Comparison of ENCODE assay signal across 8 cellular contexts in the genomic region with DNA sequence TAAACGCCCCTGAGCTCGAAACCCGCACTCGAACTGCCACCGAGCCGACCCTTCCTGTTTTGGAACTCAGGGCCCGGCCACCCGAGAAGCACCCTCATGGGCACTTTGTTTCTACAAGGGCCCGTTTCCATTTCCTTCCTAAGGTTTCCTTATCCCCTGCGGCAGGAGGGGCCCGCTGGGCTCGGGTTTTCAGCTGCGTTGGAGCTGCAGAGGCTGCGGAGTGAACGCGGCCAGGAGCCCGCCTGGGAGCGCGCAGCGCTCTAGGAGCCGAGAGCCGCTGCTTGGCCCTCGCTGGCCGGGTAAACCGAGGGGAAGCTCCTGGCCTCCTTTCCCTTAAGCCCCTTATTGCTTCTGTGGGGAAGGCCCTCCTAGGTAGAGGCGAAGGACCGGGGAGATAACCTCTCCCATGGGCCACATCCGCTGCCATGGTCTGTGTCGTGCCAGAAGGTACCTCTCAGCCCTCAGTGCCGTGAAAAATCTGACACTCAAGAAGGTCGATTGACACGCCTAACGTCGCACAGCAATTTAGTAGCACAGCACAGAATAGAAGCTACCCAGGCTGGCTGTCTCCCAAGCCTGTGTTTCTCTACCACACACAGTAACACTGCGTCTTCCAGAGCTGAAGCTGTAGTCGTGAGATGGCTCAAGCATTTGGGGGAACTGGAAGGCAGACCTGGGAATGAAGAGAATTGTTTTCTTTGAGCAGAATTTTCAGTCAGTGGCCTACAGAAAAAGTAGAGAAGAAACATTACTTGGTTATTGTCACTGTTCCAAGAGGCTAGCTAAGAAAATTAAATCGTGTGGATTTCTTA. TPM values are rescaled to one million over a fixed set of nuclear protein-coding genes. Genes with fewer than 3 reads are reported as not detected.
DNase-seq lines count a peak whose midpoint lies in the region; ATAC-seq and TF ChIP-seq lines count a peak whose summit lies in the region.

No MANE protein-coding gene starts in this region.

- H3K27ac Mint-ChIP-seq in activated T-helper 1 cell treated with anti-CD3 and anti-CD28 coated beads, Interleukin-12 subunit alpha, Interleukin-12 subunit beta, Interleukin-2, Interleukin-4 antibody, amounts not matched to agents 30 ng/mL and 10 ng/mL and 1 ng/mL, durations not matched to agents 14 hours and 24 hours and 36 hours, result no peak overlapping the region

- H2BK12ac ChIP-seq in neuronal stem cell (ENCODE audit: low read length), result no peak overlapping the region

- H2BK120ac ChIP-seq in neuronal stem cell (ENCODE audit: low read depth, low read length), result no peak overlapping the region

- peaks cover 1% of the 10 kb centered on the region for H3K27me3 Mint-ChIP-seq in activated T-helper 1 cell treated with anti-CD3 and anti-CD28 coated beads, Interleukin-12 subunit alpha, Interleukin-12 subunit beta, Interleukin-2, Interleukin-4 antibody, amounts not matched to agents 30 ng/mL and 10 ng/mL and 1 ng/mL, durations not matched to agents 14 hours and 24 hours and 36 hours (ENCODE audit: insufficient read depth)

- no peak overlapping the region for H3K4ac ChIP-seq in neuronal stem cell (ENCODE audit: low read length)

- H3K36me3 ChIP-seq in NT2/D1 (ENCODE audit: insufficient read depth, insufficient read length, low read length) (no peaks in the 10 kb centered on the region), neuronal stem cell (replicated peaks in 1 of 2; ENCODE audit: control insufficient read depth in 2 of 2, insufficient read depth in 2 of 2, low read length in 2 of 2) (no peaks in the 10 kb centered on the region), tibial nerve (no peaks in the 10 kb centered on the region)

- no peak overlapping the region for H2AK5ac ChIP-seq in neuronal stem cell (ENCODE audit: low read depth, low read length)

- no peaks in the 10 kb centered on the region for H3K79me1 ChIP-seq in neuronal stem cell (ENCODE audit: low read depth, low read length)

- no peak overlapping the region for H3K14ac ChIP-seq in neuronal stem cell (ENCODE audit: low read length)

- no peak overlapping the region for H4K91ac ChIP-seq in neuronal stem cell (ENCODE audit: low read depth, low read length, poor library complexity)

- TF ChIP-seq CTCF in foreskin keratinocyte (conservative IDR thresholded peaks at IDR 0.05), result no peak
- TF ChIP-seq CTCF in tibial nerve (IDR thresholded peaks at IDR 0.05), result no peak

- H3K9me3 ChIP-seq in NT2/D1 (ENCODE audit: insufficient read depth, low read length), result no peaks in the 10 kb centered on the region
- no peaks in the 10 kb centered on the region for H3K9me3 ChIP-seq in neuronal stem cell (replicated peaks in 1 of 2; ENCODE audit: control insufficient read depth in 2 of 2, insufficient read depth in 1 of 2, low read depth in 1 of 2, low read length in 2 of 2)
- no peaks in the 10 kb centered on the region for H3K9me3 ChIP-seq in tibial nerve

- H3K27ac ChIP-seq in foreskin keratinocyte (peak overlapping the region; percentile 95), neuronal stem cell (replicated peaks; ENCODE audit: low read length) (peak overlapping the region; percentile 79), tibial nerve (peak overlapping the region; percentile 87 to 100 (median 98))

- ATAC-seq in GM18511 (IDR thresholded peaks at IDR 0.05; ENCODE audit: unreplicated experiment), result peak; percentile 23
- ATAC-seq in HG03103 (IDR thresholded peaks at IDR 0.05; ENCODE audit: low read depth, unreplicated experiment), result peak; percentile 15
- no peak for ATAC-seq in foreskin keratinocyte
- no peak for ATAC-seq in HG03565 (IDR thresholded peaks at IDR 0.05; ENCODE audit: unreplicated experiment)

- no peak for TF ChIP-seq EP300 in tibial nerve (IDR thresholded peaks at IDR 0.05)

- H2BK15ac ChIP-seq in neuronal stem cell (ENCODE audit: low read length), result no peak overlapping the region

- peaks cover 7% of the 10 kb centered on the region for H3K4me1 ChIP-seq in NT2/D1 (ENCODE audit: insufficient read depth, insufficient read length)
- H3K4me1 ChIP-seq in foreskin keratinocyte, result peaks cover 9% of the 10 kb centered on the region
- peaks cover 13 to 16% of the 10 kb centered on the region in 2 donors for H3K4me1 ChIP-seq in neuronal stem cell (ENCODE audit: control insufficient read depth in 2 of 2, insufficient read depth in 1 of 2, low read depth in 1 of 2, low read length in 2 of 2)
- H3K4me1 ChIP-seq in tibial nerve, result peaks cover 0 to 35% (median 11%) of the 10 kb centered on the region in 4 donors

- intact Hi-C loops in activated T-helper 1 cell treated with anti-CD3 and anti-CD28 coated beads, Interleukin-12 subunit alpha, Interleukin-12 subunit beta, Interleukin-2, Interleukin-4 antibody, amounts not matched to agents 30 ng/mL and 10 ng/mL and 1 ng/mL, durations not matched to agents 14 hours and 24 hours and 36 hours (cut with micrococcal nuclease), result loop anchor here (1.0 to 10.0 kb wide), 11 partner anchors 13 to 1478 kb away; a partner anchor contains a TSS

- H3K4me3 ChIP-seq in NT2/D1 (ENCODE audit: insufficient read length, low read depth) (peak overlapping the region; percentile 59), neuronal stem cell (ENCODE audit: low read length in 2 of 2) (peak overlapping the region; percentile 73 to 75), tibial nerve (peak overlapping the region; percentile 39 to 74 (median 64))

- H4K8ac ChIP-seq in neuronal stem cell (ENCODE audit: low read depth, low read length), result no peak overlapping the region

- peak overlapping the region; percentile 94 for H2AFZ ChIP-seq in neuronal stem cell (ENCODE audit: low read length)

- H3K9me3 Mint-ChIP-seq in activated T-helper 1 cell treated with anti-CD3 and anti-CD28 coated beads, Interleukin-12 subunit alpha, Interleukin-12 subunit beta, Interleukin-2, Interleukin-4 antibody, amounts not matched to agents 30 ng/mL and 10 ng/mL and 1 ng/mL, durations not matched to agents 14 hours and 24 hours and 36 hours, result no peaks in the 10 kb centered on the region

- no CpG with 5 or more reads among the region's 37 CpGs for WGBS in neuronal stem cell (ENCODE audit: extremely low coverage in 2 of 2, insufficient read length in 2 of 2, insufficient replicate concordance in 1 of 2), 2 donors
- WGBS in tibial nerve, 2 donors, result 1 to 3% methylated on average over 21 to 37 of the region's 37 CpGs

- H3K4me1 Mint-ChIP-seq in activated T-helper 1 cell treated with anti-CD3 and anti-CD28 coated beads, Interleukin-12 subunit alpha, Interleukin-12 subunit beta, Interleukin-2, Interleukin-4 antibody, amounts not matched to agents 30 ng/mL and 10 ng/mL and 1 ng/mL, durations not matched to agents 14 hours and 24 hours and 36 hours (ENCODE audit: low read depth), result peaks cover 14% of the 10 kb centered on the region

- no peak overlapping the region for H2BK5ac ChIP-seq in neuronal stem cell (ENCODE audit: low read length)

- no peak for TF ChIP-seq POLR2A in tibial nerve (IDR thresholded peaks at IDR 0.05)

- no peaks in the 10 kb centered on the region for H3K36me3 Mint-ChIP-seq in activated T-helper 1 cell treated with anti-CD3 and anti-CD28 coated beads, Interleukin-12 subunit alpha, Interleukin-12 subunit beta, Interleukin-2, Interleukin-4 antibody, amounts not matched to agents 30 ng/mL and 10 ng/mL and 1 ng/mL, durations not matched to agents 14 hours and 24 hours and 36 hours (ENCODE audit: low read depth)

- DNase-seq in NT2/D1 (ENCODE audit: low read depth, low spot score), result no peak
- DNase-seq in activated T-helper 1 cell treated with anti-CD3 and anti-CD28 coated beads, Interleukin-12 subunit alpha, Interleukin-12 subunit beta, Interleukin-2, Interleukin-4 antibody, amounts not matched to agents 30 ng/mL and 10 ng/mL and 1 ng/mL, durations not matched to agents 14 hours and 24 hours and 36 hours (ENCODE audit: low spot score), result peak; percentile 58
- DNase-seq in foreskin keratinocyte, result no peak
- peak; percentile 58 for DNase-seq in neuronal stem cell (ENCODE audit: low spot score)
- DNase-seq in tibial nerve (ENCODE audit: low spot score in 2 of 2), result peak; percentile 23 to 59

- H3K4me2 ChIP-seq in neuronal stem cell (ENCODE audit: insufficient read depth, low read length, poor library complexity, severe bottlenecking), result peak overlapping the region; percentile 89

- peak overlapping the region; percentile 91 for H3K9ac ChIP-seq in NT2/D1 (ENCODE audit: insufficient read length, low read depth)
- H3K9ac ChIP-seq in neuronal stem cell (ENCODE audit: low read depth, low read length, poor library complexity), result no peak overlapping the region

- H3K27me3 ChIP-seq in NT2/D1 (ENCODE audit: insufficient read depth, insufficient read length) (no peaks in the 10 kb centered on the region), foreskin keratinocyte (no peaks in the 10 kb centered on the region), neuronal stem cell (ENCODE audit: control insufficient read depth in 3 of 3, insufficient read depth in 3 of 3, low read depth in 1 of 3, low read length in 3 of 3) (no peaks in the 10 kb centered on the region), tibial nerve (no peaks in the 10 kb centered on the region)

- H3K23ac ChIP-seq in neuronal stem cell (ENCODE audit: low read depth, low read length, poor library complexity), result peak overlapping the region; percentile 21

- peak overlapping the region; percentile 78 for H3K18ac ChIP-seq in neuronal stem cell (ENCODE audit: low read length)

- H3K4me3 Mint-ChIP-seq in activated T-helper 1 cell treated with anti-CD3 and anti-CD28 coated beads, Interleukin-12 subunit alpha, Interleukin-12 subunit beta, Interleukin-2, Interleukin-4 antibody, amounts not matched to agents 30 ng/mL and 10 ng/mL and 1 ng/mL, durations not matched to agents 14 hours and 24 hours and 36 hours, result no peak overlapping the region

RNA-seq across cellular contexts. Expression of a gene that starts 12.9 kb away (rescaled TPM):
- total RNA-seq in activated T-helper 1 cell treated with anti-CD3 and anti-CD28 coated beads, Interleukin-12 subunit alpha, Interleukin-12 subunit beta, Interleukin-2, Interleukin-4 antibody, amounts not matched to agents 30 ng/mL and 10 ng/mL and 1 ng/mL, durations not matched to agents 14 hours and 24 hours and 36 hours, result 513 and 521 TPM in 2 replicates
- total RNA-seq in foreskin keratinocyte (489 and 498 TPM in 2 replicates), tibial nerve (100 to 1,000 TPM; 117 to 209 (median 165) TPM)
- polyA plus RNA-seq in foreskin keratinocyte, result 416 and 452 TPM in 2 replicates
- 396 TPM for polyA plus RNA-seq in neuronal stem cell (2013, experiment 1 of 2)
- polyA plus RNA-seq in neuronal stem cell (2013, experiment 2 of 2), result 424 TPM

RNA-seq across cellular contexts. Expression of a gene that starts 52.2 kb away (rescaled TPM):
- total RNA-seq in activated T-helper 1 cell treated with anti-CD3 and anti-CD28 coated beads, Interleukin-12 subunit alpha, Interleukin-12 subunit beta, Interleukin-2, Interleukin-4 antibody, amounts not matched to agents 30 ng/mL and 10 ng/mL and 1 ng/mL, durations not matched to agents 14 hours and 24 hours and 36 hours, result 22.9 and 24.4 TPM in 2 replicates
- 8.8 and 10.3 TPM in 2 replicates for total RNA-seq in foreskin keratinocyte
- 5.5 and 6.5 TPM in 2 replicates for polyA plus RNA-seq in foreskin keratinocyte
- polyA plus RNA-seq in neuronal stem cell (2013, experiment 1 of 2), result 7.0 TPM
- polyA plus RNA-seq in neuronal stem cell (2013, experiment 2 of 2), result 7.1 TPM
- 10 to 100 TPM; 15.7 to 18.9 (median 17.2) TPM for total RNA-seq in tibial nerve

Comparison
In these comparisons a context has a peak if more than half of its experiments do, and no peak if none do; other contexts are left out.
1. ATAC-seq: peak in GM18511 (single experiment) and HG03103 (single experiment); none in foreskin keratinocyte (single experiment) and HG03565 (single experiment).
2. DNase-seq: peak in activated T-helper 1 cell treated with anti-CD3 and anti-CD28 coated beads, Interleukin-12 subunit alpha, Interleukin-12 subunit beta, Interleukin-2, Interleukin-4 antibody, amounts not matched to agents 30 ng/mL and 10 ng/mL and 1 ng/mL, durations not matched to agents 14 hours and 24 hours and 36 hours (single experiment), neuronal stem cell (single experiment) and tibial nerve (2 of 2); none in NT2/D1 (single experiment) and foreskin keratinocyte (0 of 2).
3. Peak in every context shown above with its lines, with median percentiles within 50 percentile points of each other: H3K4me3 ChIP-seq and H3K27ac ChIP-seq.